In genomic region chr19:18468517-18468916, GRCh38 we compare ENCODE assay signal across 19 cellular contexts. TPM values are rescaled to one million over a fixed set of nuclear protein-coding genes. Genes with fewer than 3 reads are reported as not detected.
DNase-seq lines count a peak whose midpoint lies in the region; ATAC-seq and TF ChIP-seq lines count a peak whose summit lies in the region.
"Had no signal": no experiment of that assay in that cellular context is flagged by ENCODE, and none has a peak within 500 bp of the region (broad histone marks: within the 10 kb centered on the region; RNA-seq: fewer than 3 reads in every experiment).

No MANE protein-coding gene starts in this region.

- peak; percentile 15 for ATAC-seq in activated T-helper 17 cell treated with anti-CD3 and anti-CD28 coated beads, Interleukin-2, amount 50 U/mL, for 72 hours (replicated peaks)

- H3K4me2 ChIP-seq in mesenchymal stem cell (ENCODE audit: low read length, poor library complexity, severe bottlenecking): no peak overlapping the region

- H4K8ac ChIP-seq in mesenchymal stem cell (ENCODE audit: low read length): no peak overlapping the region

- no peak for TF ChIP-seq CTCF in left ventricle myocardium inferior (IDR thresholded peaks at IDR 0.05; ENCODE audit: borderline replicate concordance)
- TF ChIP-seq CTCF in right atrium auricular region (IDR thresholded peaks at IDR 0.05): no peak
- no peak for TF ChIP-seq CTCF in vagina (IDR thresholded peaks at IDR 0.05)
- TF ChIP-seq CTCF in colonic mucosa (IDR thresholded peaks at IDR 0.05): no peak

- H3K14ac ChIP-seq in mesenchymal stem cell (ENCODE audit: low read length in 2 of 2): peak overlapping the region in 1 of 2 experiments; percentile 41

- H3K4me3 Mint-ChIP-seq in activated T-helper 17 cell treated with anti-CD3 and anti-CD28 coated beads, Interleukin-2, amount 50 U/mL, for 72 hours: no peak overlapping the region
- H3K4me3 Mint-ChIP-seq: activated naive CD8-positive, alpha-beta T cell had no signal

- H2BK12ac ChIP-seq in mesenchymal stem cell (ENCODE audit: low read length in 2 of 2): peak overlapping the region; percentile 44 to 45

- H3K4me1 ChIP-seq in left ventricle myocardium inferior: peaks cover 75% of the 10 kb centered on the region
- H3K4me1 ChIP-seq in right atrium auricular region: peaks cover 0 to 74% of the 10 kb centered on the region in 2 donors
- peaks cover 67% of the 10 kb centered on the region for H3K4me1 ChIP-seq in mesenchymal stem cell (ENCODE audit: control insufficient read depth, insufficient read depth, low read depth, low read length)
- H3K4me1 ChIP-seq in vagina: peaks cover 67% of the 10 kb centered on the region
- H3K4me1 ChIP-seq in colonic mucosa: peaks cover 19% of the 10 kb centered on the region
- H3K4me1 ChIP-seq: parathyroid adenoma had no signal

- H3K27ac Mint-ChIP-seq in activated T-helper 17 cell treated with anti-CD3 and anti-CD28 coated beads, Interleukin-2, amount 50 U/mL, for 72 hours: peak overlapping the region; percentile 78
- H3K27ac Mint-ChIP-seq: activated naive CD8-positive, alpha-beta T cell had no signal

- no peak for TF ChIP-seq POLR2A in vagina (IDR thresholded peaks at IDR 0.05)

- H2BK120ac ChIP-seq in mesenchymal stem cell (ENCODE audit: low read depth, low read length): no peak overlapping the region

- no peaks in the 10 kb centered on the region for H3K9me3 ChIP-seq in left ventricle myocardium inferior (replicated peaks)
- H3K9me3 ChIP-seq in right atrium auricular region: no peaks in the 10 kb centered on the region
- H3K9me3 ChIP-seq in mesenchymal stem cell (ENCODE audit: control insufficient read depth, low read length): no peaks in the 10 kb centered on the region
- no peaks in the 10 kb centered on the region for H3K9me3 ChIP-seq in vagina
- no peaks in the 10 kb centered on the region for H3K9me3 ChIP-seq in colonic mucosa
- H3K9me3 ChIP-seq: Peyer's patch, suprapubic skin had no signal

- no peak overlapping the region for H2BK15ac ChIP-seq in mesenchymal stem cell (ENCODE audit: low read depth, poor library complexity, severe bottlenecking)

- WGBS in mesenchymal stem cell: 70% methylated on average over 2 of the region's 3 CpGs

- H3K18ac ChIP-seq in mesenchymal stem cell (ENCODE audit: low read depth in 1 of 2, low read length in 2 of 2): no peak overlapping the region

- H3K9me3 Mint-ChIP-seq in activated T-helper 17 cell treated with anti-CD3 and anti-CD28 coated beads, Interleukin-2, amount 50 U/mL, for 72 hours: no peaks in the 10 kb centered on the region

- intact Hi-C loops in left ventricle myocardium inferior (cut with micrococcal nuclease) (loop anchor here (5.0 kb wide), 1 partner anchor 54 kb away; the partner anchor contains the start of gene ELL), vagina (cut with DNase I) (loop anchor here (10.0 kb wide), 2 partner anchors 46 to 376 kb away; no protein-coding TSS in a partner anchor), colonic mucosa (cut with DNase I) (loop anchor here (10.0 kb wide), 1 partner anchor 196 kb away; no protein-coding TSS in a partner anchor)

- peaks cover 26% of the 10 kb centered on the region for H3K79me1 ChIP-seq in mesenchymal stem cell (replicated peaks; ENCODE audit: low read length, poor library complexity, severe bottlenecking)

- H3K27me3 ChIP-seq in left ventricle myocardium inferior (ENCODE audit: low read depth): no peaks in the 10 kb centered on the region
- no peaks in the 10 kb centered on the region for H3K27me3 ChIP-seq in right atrium auricular region
- no peaks in the 10 kb centered on the region for H3K27me3 ChIP-seq in mesenchymal stem cell (ENCODE audit: control insufficient read depth in 1 of 2, insufficient read depth in 1 of 2, low read length in 2 of 2)
- no peaks in the 10 kb centered on the region for H3K27me3 ChIP-seq in vagina
- H3K27me3 ChIP-seq in colonic mucosa: no peaks in the 10 kb centered on the region
- H3K27me3 ChIP-seq: Peyer's patch, suprapubic skin had no signal

- no peak overlapping the region for H3K9ac ChIP-seq in mesenchymal stem cell (ENCODE audit: low read length)
- no peak overlapping the region for H3K9ac ChIP-seq in colonic mucosa (ENCODE audit: low read depth in 2 of 2, low read length in 2 of 2)
- H3K9ac ChIP-seq: parathyroid adenoma had no signal

- H2AK5ac ChIP-seq in mesenchymal stem cell (ENCODE audit: low read length, severe bottlenecking): peak overlapping the region; percentile 17

- DNase-seq in left ventricle myocardium inferior (no peak), right atrium auricular region (ENCODE audit: low spot score) (no peak), mesenchymal stem cell (no peak), vagina (ENCODE audit: extremely low spot score in 2 of 2) (no peak), colonic mucosa (no peak), DMS79 (lab: John Stamatoyannopoulos, UW) (no peak), amygdala (lab: John Stamatoyannopoulos, UW) (no peak)
- DNase-seq: activated CD4-positive, alpha-beta T cell treated with anti-CD3 and anti-CD28 coated beads for 1 hour; activated CD8-positive, alpha-beta memory T cell treated with anti-CD3 and anti-CD28 coated beads, Interleukin-2, amount 50 U/mL, for 4 hours; caudate nucleus; COR-L47; GDM1; NCI-H2107; NCI-H748 treated with DMSO at 0.1 percent for 48 hours; Peyer's patch had no signal

- peak overlapping the region; percentile 31 for H2BK5ac ChIP-seq in mesenchymal stem cell (ENCODE audit: low read depth, low read length, poor library complexity, severe bottlenecking)

- no peak overlapping the region for H3K4ac ChIP-seq in mesenchymal stem cell (ENCODE audit: low read depth in 1 of 2, low read length in 2 of 2)

- H3K27me3 Mint-ChIP-seq in activated T-helper 17 cell treated with anti-CD3 and anti-CD28 coated beads, Interleukin-2, amount 50 U/mL, for 72 hours: no peaks in the 10 kb centered on the region
- H3K27me3 Mint-ChIP-seq: activated naive CD8-positive, alpha-beta T cell had no signal

- no peak overlapping the region for H4K91ac ChIP-seq in mesenchymal stem cell (ENCODE audit: low read length)

- no peak overlapping the region for H3K4me3 ChIP-seq in left ventricle myocardium inferior
- H3K4me3 ChIP-seq in right atrium auricular region: no peak overlapping the region
- H3K4me3 ChIP-seq in mesenchymal stem cell (ENCODE audit: insufficient read depth in 1 of 2, low read depth in 1 of 2, low read length in 2 of 2): no peak overlapping the region
- no peak overlapping the region for H3K4me3 ChIP-seq in vagina
- no peak overlapping the region for H3K4me3 ChIP-seq in colonic mucosa
- H3K4me3 ChIP-seq: Peyer's patch, suprapubic skin had no signal

- peak overlapping the region; percentile 14 for H3K27ac ChIP-seq in left ventricle myocardium inferior (replicated peaks)
- H3K27ac ChIP-seq in right atrium auricular region: no peak overlapping the region
- peak overlapping the region; percentile 86 for H3K27ac ChIP-seq in mesenchymal stem cell (ENCODE audit: low read length, poor library complexity, severe bottlenecking)
- peak overlapping the region; percentile 13 for H3K27ac ChIP-seq in vagina
- H3K27ac ChIP-seq in colonic mucosa: no peak overlapping the region
- H3K27ac ChIP-seq: parathyroid adenoma, suprapubic skin had no signal

- peaks cover 53% of the 10 kb centered on the region for H3K36me3 Mint-ChIP-seq in activated T-helper 17 cell treated with anti-CD3 and anti-CD28 coated beads, Interleukin-2, amount 50 U/mL, for 72 hours (ENCODE audit: low read depth)
- H3K36me3 Mint-ChIP-seq: activated naive CD8-positive, alpha-beta T cell had no signal

- H3K23ac ChIP-seq in mesenchymal stem cell (ENCODE audit: low read length in 2 of 2): no peak overlapping the region

- no peak overlapping the region for H2AFZ ChIP-seq in mesenchymal stem cell (ENCODE audit: low read depth, low read length)
- H2AFZ ChIP-seq: parathyroid adenoma had no signal

- H3K36me3 ChIP-seq in left ventricle myocardium inferior (peaks cover 16% of the 10 kb centered on the region), right atrium auricular region (peaks cover 24% of the 10 kb centered on the region), mesenchymal stem cell (ENCODE audit: control insufficient read depth in 1 of 2, insufficient read depth in 2 of 2, low read depth in 1 of 2, low read length in 2 of 2) (peaks cover 39 to 44% of the 10 kb centered on the region in 2 experiments), vagina (no peaks in the 10 kb centered on the region), colonic mucosa (no peaks in the 10 kb centered on the region)

- peaks cover 14% of the 10 kb centered on the region for H3K4me1 Mint-ChIP-seq in activated T-helper 17 cell treated with anti-CD3 and anti-CD28 coated beads, Interleukin-2, amount 50 U/mL, for 72 hours

RNA-seq across cellular contexts. Expression of gene ISYNA1, which starts 30.6 kb away (rescaled TPM):
- 24.1 TPM for total RNA-seq in left ventricle myocardium inferior
- 10 to 100 TPM; 24.1 to 49.4 TPM for total RNA-seq in right atrium auricular region
- 10 to 100 TPM; 15.9 to 22.0 TPM for total RNA-seq in activated T-helper 17 cell treated with anti-CD3 and anti-CD28 coated beads, Interleukin-2, amount 50 U/mL, for 72 hours
- polyA plus RNA-seq in mesenchymal stem cell (2013, experiment 1 of 2): 83.2 TPM
- polyA plus RNA-seq in mesenchymal stem cell (2013, experiment 2 of 2): 85.1 TPM
- 57.5 TPM for total RNA-seq in vagina
- total RNA-seq in colonic mucosa: 10 to 100 TPM; 17.7 to 25.7 TPM

RNA-seq across cellular contexts. Expression of gene SSBP4, which starts 49.3 kb away (rescaled TPM):
- 30.8 TPM for total RNA-seq in left ventricle myocardium inferior
- 10 to 100 TPM; 31.7 to 59.5 TPM for total RNA-seq in right atrium auricular region
- total RNA-seq in activated T-helper 17 cell treated with anti-CD3 and anti-CD28 coated beads, Interleukin-2, amount 50 U/mL, for 72 hours: 100 to 1,000 TPM in 1 of 2 donors, 10 to 100 TPM in 1; 73.8 to 169 TPM
- polyA plus RNA-seq in mesenchymal stem cell (2013, experiment 1 of 2): 88.5 TPM
- polyA plus RNA-seq in mesenchymal stem cell (2013, experiment 2 of 2): 97.4 TPM
- 72.7 TPM for total RNA-seq in vagina
- 10 to 100 TPM; 40.1 to 77.3 TPM for total RNA-seq in colonic mucosa

RNA-seq across cellular contexts. Expression of gene ELL, which starts 53.4 kb away (rescaled TPM):
- total RNA-seq in left ventricle myocardium inferior (7.9 TPM), right atrium auricular region (10 to 100 TPM; 12.4 to 17.5 TPM), vagina (25.3 TPM), colonic mucosa (10 to 100 TPM; 16.3 to 18.6 TPM)
- 10 to 100 TPM; 23.7 to 41.8 TPM for total RNA-seq in activated T-helper 17 cell treated with anti-CD3 and anti-CD28 coated beads, Interleukin-2, amount 50 U/mL, for 72 hours
- polyA plus RNA-seq in mesenchymal stem cell (2013, experiment 1 of 2): 9.8 TPM
- polyA plus RNA-seq in mesenchymal stem cell (2013, experiment 2 of 2): 9.8 TPM

Comparison
In these comparisons a context has a peak if more than half of its experiments do, and no peak if none do; other contexts are left out.
1. H3K27ac ChIP-seq: peak in left ventricle myocardium inferior (single experiment), mesenchymal stem cell (single experiment) and vagina (single experiment); none in right atrium auricular region (0 of 2) and colonic mucosa (single experiment).